ENCODE assay signal across 8 cellular contexts in genomic region chr13:52159159-52159982, GRCh38.
DNase-seq lines count a peak whose midpoint lies in the region; ATAC-seq and TF ChIP-seq lines count a peak whose summit lies in the region.

A gene with protein sequence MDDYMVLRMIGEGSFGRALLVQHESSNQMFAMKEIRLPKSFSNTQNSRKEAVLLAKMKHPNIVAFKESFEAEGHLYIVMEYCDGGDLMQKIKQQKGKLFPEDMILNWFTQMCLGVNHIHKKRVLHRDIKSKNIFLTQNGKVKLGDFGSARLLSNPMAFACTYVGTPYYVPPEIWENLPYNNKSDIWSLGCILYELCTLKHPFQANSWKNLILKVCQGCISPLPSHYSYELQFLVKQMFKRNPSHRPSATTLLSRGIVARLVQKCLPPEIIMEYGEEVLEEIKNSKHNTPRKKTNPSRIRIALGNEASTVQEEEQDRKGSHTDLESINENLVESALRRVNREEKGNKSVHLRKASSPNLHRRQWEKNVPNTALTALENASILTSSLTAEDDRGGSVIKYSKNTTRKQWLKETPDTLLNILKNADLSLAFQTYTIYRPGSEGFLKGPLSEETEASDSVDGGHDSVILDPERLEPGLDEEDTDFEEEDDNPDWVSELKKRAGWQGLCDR (minus strand): TSS chr13:52159597. CDS start chr13:52156191, 3,406 bp downstream.

- peak; percentile 80 for ATAC-seq in GM18505 (IDR thresholded peaks at IDR 0.05; ENCODE audit: unreplicated experiment)
- ATAC-seq in HG02798 (IDR thresholded peaks at IDR 0.05; ENCODE audit: poor library complexity, unreplicated experiment), result peak; percentile 89

- H3K4me3 ChIP-seq in WI38 (ENCODE audit: low read depth, low read length) (peak within 1 kb of the TSS; percentile 69), skin epidermis (peak within 1 kb of the TSS; percentile 71 to 93 (median 87))

- no peak for TF ChIP-seq POLR2A in GM18505 (IDR thresholded peaks at IDR 0.05; ENCODE audit: borderline replicate concordance, extremely low read depth, insufficient read depth, insufficient read length)

- H3K27ac ChIP-seq in caudate nucleus (ENCODE audit: low read depth, low read length), result peak within 1 kb of the TSS; percentile 56
- peak within 1 kb of the TSS; percentile 74 to 96 (median 88) for H3K27ac ChIP-seq in skin epidermis

- TF ChIP-seq CTCF in WI38 (IDR thresholded peaks at IDR 0.05; ENCODE audit: low read depth, low read length), result no peak

- peak; percentile 21 for DNase-seq in NCI-H1694 treated with DMSO at 0.1 percent for 48 hours (lab: John Stamatoyannopoulos, UW)
- peak in 54 of 61 donors; percentile 2 to 71 (median 44) for DNase-seq in caudate nucleus (lab: John Stamatoyannopoulos, UW)
- peak; percentile 90 for DNase-seq in iPS-NIHi7 (ENCODE audit: extremely low spot score)
- DNase-seq in NK-92 (lab: John Stamatoyannopoulos, UW; ENCODE audit: unreplicated experiment), result no peak
